2 cellular contexts compared by ENCODE assay signal in genomic region chr10:97151307-97151914, GRCh38.
TF ChIP-seq lines count a peak whose summit lies in the region.

No MANE protein-coding gene starts in this region.

TF ChIP-seq in HepG2, 621 proteins besides CTCF, POLR2A, EP300 and RAD21:
- peak; percentile 55 to 86 for TF ChIP-seq MAFK (conservative IDR thresholded peaks at IDR 0.05 in 1 of 2, IDR thresholded peaks at IDR 0.05 in 1 of 2; ENCODE audit: low read length in 2 of 2)
- TF ChIP-seq MAFF (IDR thresholded peaks at IDR 0.05; ENCODE audit: low read depth, low read length), result peak; percentile 79
- TF ChIP-seq HNRNPK (IDR thresholded peaks at IDR 0.05; ENCODE audit: low read depth, low read length, poor library complexity, severe bottlenecking), result peak; percentile 36
- no peak for TF ChIP-seq CCAR2 (optimal IDR thresholded peaks at IDR 0.05; ENCODE audit: low read depth, low read length)
TF ChIP-seq in HepG2: peak in this region for 3.

TF ChIP-seq in K562, 482 proteins besides CTCF, POLR2A, EP300 and RAD21:
- no peak for TF ChIP-seq MNT (conservative IDR thresholded peaks at IDR 0.05)
- no peak for TF ChIP-seq FOXJ2 (tag; IDR thresholded peaks at IDR 0.05)
- no peak for TF ChIP-seq CUX1 (CRISPR knock-in tag; IDR thresholded peaks at IDR 0.05)
- no peak for TF ChIP-seq ZNF586 (CRISPR knock-in tag; conservative IDR thresholded peaks at IDR 0.05)
- peak; percentile 18; the same call in 1 of the 2 replicates for TF ChIP-seq MAFF (IDR thresholded peaks at IDR 0.05; ENCODE audit: low read length)
- TF ChIP-seq U2AF1 (optimal IDR thresholded peaks at IDR 0.05; ENCODE audit: low read depth, low read length), result no peak
- TF ChIP-seq EHMT2 (IDR thresholded peaks at IDR 0.05), result no peak
- TF ChIP-seq C11orf30 (IDR thresholded peaks at IDR 0.05; ENCODE audit: low read depth), result peak; percentile 47; the same call in 1 of the 2 replicates
- no peak for TF ChIP-seq ZFP91 (CRISPR knock-in tag; IDR thresholded peaks at IDR 0.05)
- TF ChIP-seq ATF3 (IDR thresholded peaks at IDR 0.05), result 0 out of 2 replicates have a peak, but pooled peaks have one; percentile 16
- TF ChIP-seq ATF3 (CRISPR knock-in tag; conservative IDR thresholded peaks at IDR 0.05), result no peak
- no peak for TF ChIP-seq ATF6 (CRISPR knock-in tag; IDR thresholded peaks at IDR 0.05)
- TF ChIP-seq SLC30A9 (CRISPR knock-in tag; IDR thresholded peaks at IDR 0.05), result no peak
- TF ChIP-seq ZNF407 (IDR thresholded peaks at IDR 0.05; ENCODE audit: low read depth), result no peak
- peak; percentile 57 for TF ChIP-seq ZNF316 (IDR thresholded peaks at IDR 0.05)
- TF ChIP-seq MTA2 (IDR thresholded peaks at IDR 0.05; ENCODE audit: low read depth), result no peak
- TF ChIP-seq TAF1 (IDR thresholded peaks at IDR 0.05; ENCODE audit: control insufficient read depth, extremely low read depth, insufficient read depth, low read length, severe bottlenecking), result no peak
